In the genomic region with DNA sequence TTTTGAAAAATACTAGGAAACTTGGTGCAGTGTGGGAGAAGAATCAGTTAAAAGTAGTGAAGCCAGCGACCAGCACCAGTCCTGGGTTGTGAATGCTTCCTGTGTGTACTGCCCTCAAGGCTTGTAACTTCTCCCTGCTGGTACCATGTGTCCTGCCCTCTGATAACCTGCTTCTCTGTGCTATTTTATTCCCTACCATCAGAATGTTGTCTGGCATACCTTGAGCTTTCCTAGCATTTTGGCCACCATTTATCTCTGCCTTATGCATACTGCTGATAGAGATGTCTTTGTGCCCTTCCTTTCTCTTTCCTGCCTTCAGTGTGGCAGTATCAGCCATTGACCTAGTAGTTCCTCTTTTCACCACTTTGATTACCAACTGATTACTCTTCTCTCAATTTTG, we compare ENCODE assay signal across 8 cellular contexts. TPM values are rescaled to one million over a fixed set of nuclear protein-coding genes. Genes with fewer than 3 reads are reported as not detected.
DNase-seq lines count a peak whose midpoint lies in the region; ATAC-seq and TF ChIP-seq lines count a peak whose summit lies in the region.

No MANE protein-coding gene starts in this region.

- H3K4me3 ChIP-seq in GM12865 (ENCODE audit: low read depth, low read length) (peak overlapping the region; percentile 92), NB4 (ENCODE audit: low read depth, low read length) (peak overlapping the region; percentile 97)

- H3K27ac Mint-ChIP-seq in MCF 10A (ENCODE audit: low read depth, unreplicated experiment), result peak overlapping the region; percentile 47
- peak overlapping the region; percentile 53 for H3K27ac Mint-ChIP-seq in neural crest cell (ENCODE audit: unreplicated experiment)

- no peaks in the 10 kb centered on the region for H3K9me3 Mint-ChIP-seq in MCF 10A (ENCODE audit: unreplicated experiment)
- no peaks in the 10 kb centered on the region for H3K9me3 Mint-ChIP-seq in neural crest cell

- H3K4me1 Mint-ChIP-seq in MCF 10A (ENCODE audit: insufficient read depth, unreplicated experiment) (peaks cover 47% of the 10 kb centered on the region), neural crest cell (peaks cover 59% of the 10 kb centered on the region)

- H3K36me3 Mint-ChIP-seq in MCF 10A (ENCODE audit: insufficient read depth, unreplicated experiment) (peaks cover 42% of the 10 kb centered on the region), neural crest cell (ENCODE audit: low read depth) (no peaks in the 10 kb centered on the region)

- ATAC-seq in HG02642 (IDR thresholded peaks at IDR 0.05; ENCODE audit: poor library complexity, unreplicated experiment) (no peak), GM18505 (IDR thresholded peaks at IDR 0.05; ENCODE audit: unreplicated experiment) (no peak)

- TF ChIP-seq CTCF in GM12865 (IDR thresholded peaks at IDR 0.05; ENCODE audit: insufficient read depth, low read depth, low read length, missing control alignments) (no peak), NB4 (IDR thresholded peaks at IDR 0.05; ENCODE audit: low read depth, low read length) (no peak), MCF 10A (IDR thresholded peaks at IDR 0.05; ENCODE audit: unreplicated experiment) (no peak), neural crest cell (conservative IDR thresholded peaks at IDR 0.05) (no peak)

- POLR2A ChIA-PET in MCF 10A (lab: Yijun Ruan, JAX), result interaction anchor here (1.0 kb wide), 1 partner anchor 36 kb away, joined by 4 read pairs; no protein-coding TSS in a partner anchor

- in situ Hi-C loops in G401 (cut with HindIII; ENCODE audit: low sequenced_read_pairs), result no loop called here

- intact Hi-C loops in MCF 10A (cut with micrococcal nuclease), result loop anchor here (10.0 kb wide), 1 partner anchor 200 kb away; the partner anchor contains the start of gene TSG101

- TF ChIP-seq POLR2A in NB4 (IDR thresholded peaks at IDR 0.05; ENCODE audit: extremely low read depth, insufficient read length), result no peak
- TF ChIP-seq POLR2A in GM18505 (IDR thresholded peaks at IDR 0.05; ENCODE audit: borderline replicate concordance, extremely low read depth, insufficient read depth, insufficient read length), result no peak

- DNase-seq in GM12865 (ENCODE audit: low read depth) (peak; percentile 11), NB4 (ENCODE audit: low read depth) (peak; percentile 48), MCF 10A (ENCODE audit: unreplicated experiment) (no peak), neural crest cell (ENCODE audit: low read depth, low spot score) (no peak), G401 (ENCODE audit: low spot score) (no peak), NCI-H446 (lab: John Stamatoyannopoulos, UW) (no peak)

- no TSS peak for BruUV-seq in MCF 10A (replicated peaks; lab: Mats Ljungman, UMichigan)

- H3K27me3 Mint-ChIP-seq in MCF 10A (ENCODE audit: insufficient read depth, unreplicated experiment), result no peaks in the 10 kb centered on the region
- no peaks in the 10 kb centered on the region for H3K27me3 Mint-ChIP-seq in neural crest cell (ENCODE audit: low read depth)

- CTCF ChIA-PET in MCF 10A (lab: Yijun Ruan, JAX), result interaction anchor here (0.5 to 0.6 kb wide), 2 partner anchors 82 to 542 kb away, joined by 3 to 4 read pairs; no protein-coding TSS in a partner anchor

- peak overlapping the region; percentile 92 for H3K4me3 Mint-ChIP-seq in MCF 10A (ENCODE audit: unreplicated experiment)
- H3K4me3 Mint-ChIP-seq in neural crest cell, result peak overlapping the region; percentile 100

RNA-seq across cellular contexts. Expression of gene GTF2H1, which starts 2.0 kb away (rescaled TPM):
- total RNA-seq in MCF 10A (2022) (60.9 and 83.4 TPM in 2 replicates), neural crest cell (39.5 and 41.7 TPM in 2 replicates)
- 67.3 and 111 TPM in 2 replicates for total RNA-seq in G401 (2014; rRNA removed; shearing (Covaris generic))

RNA-seq across cellular contexts. Expression of gene HPS5, which starts 2.4 kb away (rescaled TPM):
- 23.6 and 31.8 TPM in 2 replicates for total RNA-seq in MCF 10A (2022)
- total RNA-seq in neural crest cell, result 23.9 and 24.2 TPM in 2 replicates
- total RNA-seq in G401 (2014; rRNA removed; shearing (Covaris generic)), result 26.4 and 33.0 TPM in 2 replicates

RNA-seq across cellular contexts. Expression of gene SAA1, which starts 58.3 kb away (rescaled TPM):
- total RNA-seq in MCF 10A (2022) (45.5 and 55.7 TPM in 2 replicates), neural crest cell (not detected in 2 replicates)
- 3.3 and 4.6 TPM in 2 replicates for total RNA-seq in G401 (2014; rRNA removed; shearing (Covaris generic))

Comparison
In these comparisons a context has a peak if more than half of its experiments do, and no peak if none do; other contexts are left out.
1. DNase-seq: peak in GM12865 (single experiment) and NB4 (single experiment); none in MCF 10A (single experiment), neural crest cell (single experiment), G401 (single experiment) and NCI-H446 (0 of 2).